1 cellular context compared by ENCODE assay signal in the genomic region with DNA sequence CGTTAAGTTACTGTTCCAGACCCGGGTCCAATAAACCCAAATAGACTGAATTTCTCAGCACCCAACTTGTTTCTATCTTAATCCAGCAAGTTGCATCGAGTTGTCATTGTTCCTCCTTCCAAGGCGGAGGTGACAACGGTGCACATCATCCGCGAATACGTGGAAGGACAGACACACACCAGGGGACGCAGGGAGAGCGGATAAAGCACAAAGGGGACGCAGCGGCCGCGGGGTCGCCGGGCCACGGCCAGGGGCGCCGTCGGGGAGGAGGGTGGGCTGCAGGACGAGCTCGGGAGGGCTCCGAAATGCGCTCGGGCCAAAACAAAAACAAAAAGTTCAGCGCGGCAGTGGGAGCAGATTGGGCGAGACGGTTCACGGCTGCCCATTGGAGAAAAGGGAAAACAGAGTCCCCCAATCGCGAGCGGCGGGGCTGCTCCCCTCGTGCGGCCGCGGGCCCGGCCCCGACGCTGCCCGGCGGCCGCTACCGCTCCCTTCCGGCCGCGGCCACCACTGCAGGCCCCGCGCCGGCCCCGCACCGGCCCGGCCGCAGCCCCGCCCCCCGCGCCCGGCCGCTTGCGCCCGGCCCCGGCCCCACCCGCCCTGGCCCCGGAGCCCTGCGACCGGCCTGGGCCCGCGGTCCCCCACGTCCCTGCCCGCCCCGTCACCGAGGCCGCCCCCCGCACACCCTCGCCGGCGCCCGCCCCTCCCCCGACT.
TF ChIP-seq lines count a peak whose summit lies in the region.

No MANE protein-coding gene starts in this region.

TF ChIP-seq in H1, 55 proteins besides CTCF, POLR2A, EP300 and RAD21:
- TF ChIP-seq CEBPB (IDR thresholded peaks at IDR 0.05; ENCODE audit: low read depth, low read length) = no peak
- no peak for TF ChIP-seq SP2 (IDR thresholded peaks at IDR 0.05; ENCODE audit: low read length)
- TF ChIP-seq TAF7 (optimal IDR thresholded peaks at IDR 0.05; ENCODE audit: borderline replicate concordance, low read depth, low read length) = no peak
- TF ChIP-seq GABPA (IDR thresholded peaks at IDR 0.05; ENCODE audit: borderline replicate concordance, insufficient read depth, low read length) = no peak
- TF ChIP-seq, protein P1, sequence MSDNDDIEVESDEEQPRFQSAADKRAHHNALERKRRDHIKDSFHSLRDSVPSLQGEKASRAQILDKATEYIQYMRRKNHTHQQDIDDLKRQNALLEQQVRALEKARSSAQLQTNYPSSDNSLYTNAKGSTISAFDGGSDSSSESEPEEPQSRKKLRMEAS (IDR thresholded peaks at IDR 0.05) = peak; percentile 58
- TF ChIP-seq POLR2AphosphoS5 (IDR thresholded peaks at IDR 0.05; ENCODE audit: low read depth, low read length) = peak; percentile 57
- TF ChIP-seq KDM1A (IDR thresholded peaks at IDR 0.05; ENCODE audit: borderline replicate concordance, low read length) = no peak
- peak; percentile 30 for TF ChIP-seq KDM4A (IDR thresholded peaks at IDR 0.05; ENCODE audit: low read depth, low read length, severe bottlenecking)
- TF ChIP-seq PHF8 (conservative IDR thresholded peaks at IDR 0.05; ENCODE audit: low read depth, low read length) = peak; percentile 46
- TF ChIP-seq SIN3A (conservative IDR thresholded peaks at IDR 0.05 in 1 of 2, IDR thresholded peaks at IDR 0.05 in 1 of 2; ENCODE audit: low read depth in 1 of 2, low read length in 2 of 2) = 0 out of 4 replicates have a peak, but pooled peaks have one; percentile 16 to 32
- TF ChIP-seq TBP (IDR thresholded peaks at IDR 0.05; ENCODE audit: low read depth, low read length) = 0 out of 2 replicates have a peak, but pooled peaks have one; percentile 15
- TF ChIP-seq NANOG (IDR thresholded peaks at IDR 0.05; ENCODE audit: insufficient read depth, low read depth, low read length, poor library complexity, severe bottlenecking) = no peak
- no peak for TF ChIP-seq SP4 (IDR thresholded peaks at IDR 0.05; ENCODE audit: low read length)
- TF ChIP-seq, protein P2, sequence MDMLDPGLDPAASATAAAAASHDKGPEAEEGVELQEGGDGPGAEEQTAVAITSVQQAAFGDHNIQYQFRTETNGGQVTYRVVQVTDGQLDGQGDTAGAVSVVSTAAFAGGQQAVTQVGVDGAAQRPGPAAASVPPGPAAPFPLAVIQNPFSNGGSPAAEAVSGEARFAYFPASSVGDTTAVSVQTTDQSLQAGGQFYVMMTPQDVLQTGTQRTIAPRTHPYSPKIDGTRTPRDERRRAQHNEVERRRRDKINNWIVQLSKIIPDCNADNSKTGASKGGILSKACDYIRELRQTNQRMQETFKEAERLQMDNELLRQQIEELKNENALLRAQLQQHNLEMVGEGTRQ (IDR thresholded peaks at IDR 0.05; ENCODE audit: low read length) = no peak
- no peak for TF ChIP-seq HDAC2 (IDR thresholded peaks at IDR 0.05; ENCODE audit: borderline replicate concordance in 1 of 2, low read depth in 2 of 2, low read length in 2 of 2)
